In the genomic region with DNA sequence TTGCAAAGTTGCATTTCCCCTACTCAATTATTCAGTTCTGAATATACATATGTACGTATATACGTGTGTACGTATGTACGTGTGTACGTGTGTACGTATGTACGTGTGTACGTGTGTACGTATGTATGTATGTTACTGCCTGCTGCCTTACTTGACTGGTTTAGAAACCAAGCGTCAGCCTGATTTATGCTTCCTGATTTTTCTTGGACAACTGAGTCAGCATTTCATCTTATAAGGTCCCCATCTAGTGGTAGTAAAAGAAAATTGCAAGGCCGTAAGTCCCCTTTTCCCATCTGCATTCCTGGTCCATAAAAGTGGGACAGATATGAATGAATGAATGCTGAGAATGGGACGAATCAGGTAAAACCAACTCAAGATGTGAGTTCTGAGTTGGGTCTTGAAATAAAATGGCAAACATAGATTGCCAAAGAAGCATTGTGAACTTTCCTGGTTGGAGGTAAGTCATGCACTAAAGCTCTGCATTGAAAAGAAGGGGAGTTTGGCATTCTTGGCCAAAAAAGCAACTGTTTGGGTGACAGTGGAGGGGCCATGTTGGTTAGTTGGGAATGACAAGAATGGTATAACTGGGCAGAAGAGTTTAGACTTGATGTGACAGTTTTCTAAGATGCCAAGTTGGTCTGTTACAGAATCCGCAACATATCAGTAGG, we compare ENCODE assay signal across 8 cellular contexts.
A peak's percentile ranks its signal among the peaks of the same experiment; 100 is the strongest.
DNase-seq lines count a peak whose midpoint lies in the region; ATAC-seq, FAIRE-seq and TF ChIP-seq lines count a peak whose summit lies in the region.

No MANE protein-coding gene starts in this region.

- no peaks in the 10 kb centered on the region for H3K36me3 Mint-ChIP-seq in stimulated activated effector memory CD8-positive, alpha-beta T cell treated with anti-CD3 and anti-CD28 coated beads, Interleukin-12 subunit alpha, Interleukin-12 subunit beta, amount 100 ng/mL, for 72 hours

- H3K36me3 ChIP-seq in bronchial epithelial cell (ENCODE audit: control insufficient read depth, insufficient read depth, low read length) (no peaks in the 10 kb centered on the region), lung (ENCODE audit: control insufficient read depth in 2 of 2, insufficient read depth in 2 of 2, low read length in 2 of 2) (no peaks in the 10 kb centered on the region)

- no peak overlapping the region for H3K27ac ChIP-seq in lung (ENCODE audit: low read depth in 1 of 2, low read length in 1 of 2)

- DNase-seq in A172 (ENCODE audit: low spot score), result peak; percentile 70
- peak; percentile 59 for DNase-seq in NCI-H460 (ENCODE audit: extremely low read depth, low read depth)
- DNase-seq in bronchial epithelial cell (ENCODE audit: low read depth), result peak; percentile 63
- no peak for DNase-seq in lung (ENCODE audit: low spot score)
- no peak for DNase-seq in GM19238 (ENCODE audit: insufficient read length, low spot score)
- no peak for DNase-seq in stimulated activated effector memory CD8-positive, alpha-beta T cell treated with anti-CD3 and anti-CD28 coated beads, Interleukin-12 subunit alpha, Interleukin-12 subunit beta, amount 100 ng/mL, for 72 hours (ENCODE audit: low spot score in 2 of 2)

- 47 to 56% methylated on average over 13 of the region's 13 CpGs for WGBS in lung, 2 donors

- H3K27ac Mint-ChIP-seq in stimulated activated effector memory CD8-positive, alpha-beta T cell treated with anti-CD3 and anti-CD28 coated beads, Interleukin-12 subunit alpha, Interleukin-12 subunit beta, amount 100 ng/mL, for 72 hours, result no peak overlapping the region

- no peak for FAIRE-seq in bronchial epithelial cell (lab: Jason Lieb, UNC)

- TF ChIP-seq CTCF in GM12875 (IDR thresholded peaks at IDR 0.05; ENCODE audit: borderline replicate concordance, insufficient read depth, low read depth, low read length) (peak; percentile 52; the same call in 1 of the 2 replicates), bronchial epithelial cell (IDR thresholded peaks at IDR 0.05; ENCODE audit: insufficient read depth, low read length, severe bottlenecking) (peak; percentile 64), lung (IDR thresholded peaks at IDR 0.05; ENCODE audit: control extremely low read depth, extremely low read depth) (peak; percentile 25)

- H3K4me3 Mint-ChIP-seq in stimulated activated effector memory CD8-positive, alpha-beta T cell treated with anti-CD3 and anti-CD28 coated beads, Interleukin-12 subunit alpha, Interleukin-12 subunit beta, amount 100 ng/mL, for 72 hours, result no peak overlapping the region

- H3K9me3 ChIP-seq in lung (ENCODE audit: control insufficient read depth in 2 of 2, insufficient read depth in 1 of 2, low read length in 1 of 2), result no peaks in the 10 kb centered on the region

- H3K9me3 Mint-ChIP-seq in stimulated activated effector memory CD8-positive, alpha-beta T cell treated with anti-CD3 and anti-CD28 coated beads, Interleukin-12 subunit alpha, Interleukin-12 subunit beta, amount 100 ng/mL, for 72 hours, result no peaks in the 10 kb centered on the region

- ATAC-seq in lung (ENCODE audit: insufficient read depth, low FRiP score) (peak; percentile 23), HG03280 (IDR thresholded peaks at IDR 0.05; ENCODE audit: unreplicated experiment) (no peak)
- no peak for ATAC-seq in stimulated activated effector memory CD8-positive, alpha-beta T cell treated with anti-CD3 and anti-CD28 coated beads, Interleukin-12 subunit alpha, Interleukin-12 subunit beta, amount 100 ng/mL, for 72 hours

- H3K27me3 ChIP-seq in bronchial epithelial cell (ENCODE audit: control insufficient read depth, insufficient read depth, low read length), result no peaks in the 10 kb centered on the region
- no peaks in the 10 kb centered on the region for H3K27me3 ChIP-seq in lung (ENCODE audit: control insufficient read depth, insufficient read depth)

- no peaks in the 10 kb centered on the region for H3K4me1 ChIP-seq in lung (ENCODE audit: control insufficient read depth in 2 of 2, insufficient read depth in 2 of 2, low read length in 2 of 2)

- no peaks in the 10 kb centered on the region for H3K4me1 Mint-ChIP-seq in stimulated activated effector memory CD8-positive, alpha-beta T cell treated with anti-CD3 and anti-CD28 coated beads, Interleukin-12 subunit alpha, Interleukin-12 subunit beta, amount 100 ng/mL, for 72 hours

- no peak overlapping the region for H3K4me3 ChIP-seq in GM12875 (ENCODE audit: low read depth, low read length)
- no peak overlapping the region for H3K4me3 ChIP-seq in bronchial epithelial cell (ENCODE audit: low read depth, low read length)
- no peak overlapping the region for H3K4me3 ChIP-seq in lung

Comparison
In these comparisons a context has a peak if more than half of its experiments do, and no peak if none do; other contexts are left out.
1. DNase-seq: peak in A172 (single experiment), NCI-H460 (single experiment) and bronchial epithelial cell (single experiment); none in lung (single experiment), GM19238 (single experiment) and stimulated activated effector memory CD8-positive, alpha-beta T cell treated with anti-CD3 and anti-CD28 coated beads, Interleukin-12 subunit alpha, Interleukin-12 subunit beta, amount 100 ng/mL, for 72 hours (0 of 2).
2. Peak in every context shown above with its lines, with median percentiles within 50 percentile points of each other: CTCF ChIP-seq.